ENCODE assay signal across 19 cellular contexts in genomic region chr15:85118581-85118980, GRCh38.
DNase-seq lines count a peak whose midpoint lies in the region; ATAC-seq and TF ChIP-seq lines count a peak whose summit lies in the region.
"Had no signal": no experiment of that assay in that cellular context is flagged by ENCODE, and none has a peak within 500 bp of the region (broad histone marks: within the 10 kb centered on the region; RNA-seq: fewer than 3 reads in every experiment).

No MANE protein-coding gene starts in this region.

- peaks cover 0 to 58% of the 10 kb centered on the region in 2 donors for H3K36me3 ChIP-seq in gastrocnemius medialis
- no peaks in the 10 kb centered on the region for H3K36me3 ChIP-seq in MG63

- no peaks in the 10 kb centered on the region for H3K9me3 Mint-ChIP-seq in activated CD8-positive, alpha-beta memory T cell treated with anti-CD3 and anti-CD28 coated beads, Interleukin-2, amount 10 ng/mL, durations not matched to agents 7 days and 5 days (ENCODE audit: low read depth)
- no peaks in the 10 kb centered on the region for H3K9me3 Mint-ChIP-seq in activated T-helper 17 cell treated with anti-CD3 and anti-CD28 coated beads, Interleukin-2, amount 50 U/mL, for 72 hours
- H3K9me3 Mint-ChIP-seq: GM23338 had no signal

- H3K4me3 ChIP-seq in gastrocnemius medialis (no peak overlapping the region), MG63 (no peak overlapping the region)
- H3K4me3 ChIP-seq: A549, GM23338 had no signal

- DNase-seq in activated CD8-positive, alpha-beta memory T cell treated with anti-CD3 and anti-CD28 coated beads, Interleukin-2, amount 10 ng/mL, durations not matched to agents 7 days and 5 days, result peak; percentile 28
- DNase-seq in activated CD8-positive, alpha-beta memory T cell treated with anti-CD3 and anti-CD28 coated beads, Interleukin-2, amount 50 U/mL, for 48 hours, result no peak
- no peak for DNase-seq in left cardiac atrium
- peak in 1 of 2 donors; percentile 35 for DNase-seq in gastrocnemius medialis
- DNase-seq in mesenteric fat pad (ENCODE audit: low spot score), result no peak
- DNase-seq in NCI-H2196 (lab: John Stamatoyannopoulos, UW; ENCODE audit: unreplicated experiment), result no peak
- DNase-seq in MG63, result no peak
- DNase-seq: Calu3; DND-41; GF-D8; NCI-H1092; NCI-H69; NK-92 treated with Interleukin-12 subunit alpha and Interleukin-12 subunit beta, amount 100 ng/mL, for 24 hours; OCI-M1 had no signal

- ATAC-seq in activated CD8-positive, alpha-beta memory T cell treated with anti-CD3 and anti-CD28 coated beads, Interleukin-2, amount 10 ng/mL, durations not matched to agents 7 days and 5 days, result no peak
- ATAC-seq in activated T-helper 17 cell treated with anti-CD3 and anti-CD28 coated beads, Interleukin-2, amount 50 U/mL, for 72 hours (replicated peaks), result no peak
- ATAC-seq in left cardiac atrium, result peak; percentile 65 to 75
- peak; percentile 74 to 75 for ATAC-seq in gastrocnemius medialis
- ATAC-seq: A549, GM23338 had no signal

- intact Hi-C loops in left cardiac atrium (cut with DNase I), result loop anchor here in 1 of 2 donors (10.0 kb wide), 1 partner anchor 134 kb away; the partner anchor contains the start of gene PDE8A
- intact Hi-C loops in gastrocnemius medialis (cut with DNase I; ENCODE audit: low total_unique reads), result no loop called here

- peaks cover 25% of the 10 kb centered on the region for H3K36me3 Mint-ChIP-seq in activated CD8-positive, alpha-beta memory T cell treated with anti-CD3 and anti-CD28 coated beads, Interleukin-2, amount 10 ng/mL, durations not matched to agents 7 days and 5 days
- H3K36me3 Mint-ChIP-seq in activated T-helper 17 cell treated with anti-CD3 and anti-CD28 coated beads, Interleukin-2, amount 50 U/mL, for 72 hours (ENCODE audit: low read depth), result peaks cover 88% of the 10 kb centered on the region

- H3K27ac ChIP-seq in gastrocnemius medialis, result no peak overlapping the region
- H3K27ac ChIP-seq: A549, HL-60, RWPE1 had no signal

- CTCF ChIA-PET in activated CD8-positive, alpha-beta memory T cell treated with anti-CD3 and anti-CD28 coated beads, Interleukin-2, amount 10 ng/mL, durations not matched to agents 7 days and 5 days (lab: Charles Lee), result no interaction called here

- H3K4me3 Mint-ChIP-seq in activated CD8-positive, alpha-beta memory T cell treated with anti-CD3 and anti-CD28 coated beads, Interleukin-2, amount 10 ng/mL, durations not matched to agents 7 days and 5 days, result no peak overlapping the region
- no peak overlapping the region for H3K4me3 Mint-ChIP-seq in activated T-helper 17 cell treated with anti-CD3 and anti-CD28 coated beads, Interleukin-2, amount 50 U/mL, for 72 hours
- H3K4me3 Mint-ChIP-seq: GM23338 had no signal

- in situ Hi-C loops in gastrocnemius medialis (cut with MboI; ENCODE audit: low sequenced_read_pairs in 4 of 4), result no loop called here

- H3K27me3 Mint-ChIP-seq in activated CD8-positive, alpha-beta memory T cell treated with anti-CD3 and anti-CD28 coated beads, Interleukin-2, amount 10 ng/mL, durations not matched to agents 7 days and 5 days, result no peaks in the 10 kb centered on the region
- no peaks in the 10 kb centered on the region for H3K27me3 Mint-ChIP-seq in activated T-helper 17 cell treated with anti-CD3 and anti-CD28 coated beads, Interleukin-2, amount 50 U/mL, for 72 hours

- peaks cover 0 to 5% of the 10 kb centered on the region in 2 donors for H3K4me1 ChIP-seq in gastrocnemius medialis
- H3K4me1 ChIP-seq: A549 had no signal

- no peak for TF ChIP-seq POLR2A in gastrocnemius medialis (IDR thresholded peaks at IDR 0.05)

- H3K4me1 Mint-ChIP-seq in activated CD8-positive, alpha-beta memory T cell treated with anti-CD3 and anti-CD28 coated beads, Interleukin-2, amount 10 ng/mL, durations not matched to agents 7 days and 5 days, result peaks cover 6% of the 10 kb centered on the region
- H3K4me1 Mint-ChIP-seq in activated T-helper 17 cell treated with anti-CD3 and anti-CD28 coated beads, Interleukin-2, amount 50 U/mL, for 72 hours, result peaks cover 4% of the 10 kb centered on the region
- H3K4me1 Mint-ChIP-seq: GM23338 had no signal

- H3K9me3 ChIP-seq in gastrocnemius medialis (no peaks in the 10 kb centered on the region), MG63 (no peaks in the 10 kb centered on the region)
- H3K9me3 ChIP-seq: A549 had no signal

- TF ChIP-seq CTCF in gastrocnemius medialis (IDR thresholded peaks at IDR 0.05 in 4 of 5, conservative IDR thresholded peaks at IDR 0.05 in 1 of 5), result no peak

- no peak overlapping the region for H3K27ac Mint-ChIP-seq in activated CD8-positive, alpha-beta memory T cell treated with anti-CD3 and anti-CD28 coated beads, Interleukin-2, amount 10 ng/mL, durations not matched to agents 7 days and 5 days
- H3K27ac Mint-ChIP-seq in activated T-helper 17 cell treated with anti-CD3 and anti-CD28 coated beads, Interleukin-2, amount 50 U/mL, for 72 hours, result peak overlapping the region; percentile 34
- H3K27ac Mint-ChIP-seq: GM23338 had no signal

- H3K27me3 ChIP-seq in gastrocnemius medialis (no peaks in the 10 kb centered on the region), MG63 (no peaks in the 10 kb centered on the region)

Comparison
In these comparisons a context has a peak if more than half of its experiments do, and no peak if none do; other contexts are left out.
1. ATAC-seq: peak in left cardiac atrium (2 of 2) and gastrocnemius medialis (2 of 2); none in activated CD8-positive, alpha-beta memory T cell treated with anti-CD3 and anti-CD28 coated beads, Interleukin-2, amount 10 ng/mL, durations not matched to agents 7 days and 5 days (single experiment) and activated T-helper 17 cell treated with anti-CD3 and anti-CD28 coated beads, Interleukin-2, amount 50 U/mL, for 72 hours (single experiment).